ENCODE assay signal across 9 cellular contexts in genomic region chr7:3092468-3092867, GRCh38. TPM values are rescaled to one million over a fixed set of nuclear protein-coding genes. Genes with fewer than 3 reads are reported as not detected.
DNase-seq lines count a peak whose midpoint lies in the region; ATAC-seq, FAIRE-seq and TF ChIP-seq lines count a peak whose summit lies in the region.
"Had no signal": no experiment of that assay in that cellular context is flagged by ENCODE, and none has a peak within 500 bp of the region (broad histone marks: within the 10 kb centered on the region; RNA-seq: fewer than 3 reads in every experiment).

No MANE protein-coding gene starts in this region.

- peaks cover 24% of the 10 kb centered on the region for H3K36me3 Mint-ChIP-seq in glutamatergic neuron (ENCODE audit: unreplicated experiment)

- H3K27me3 Mint-ChIP-seq in glutamatergic neuron (ENCODE audit: unreplicated experiment): peaks cover 3% of the 10 kb centered on the region

- DNase-seq in Kasumi-1 (lab: John Stamatoyannopoulos, UW) (peak; percentile 57 to 58), activated T-helper 1 cell treated with Interleukin-2 at 50 U/mL for 16 hours (ENCODE audit: low read depth) (peak; percentile 41), psoas muscle (peak; percentile 29 to 59), NCI-H1105 (lab: John Stamatoyannopoulos, UW) (no peak), RCC 7860 (ENCODE audit: low spot score) (no peak), glutamatergic neuron (no peak)

- peak overlapping the region; percentile 81 for H3K27ac ChIP-seq in BLaER1
- no peak overlapping the region for H3K27ac ChIP-seq in psoas muscle

- H3K4me1 Mint-ChIP-seq in glutamatergic neuron (ENCODE audit: low read depth, unreplicated experiment): no peaks in the 10 kb centered on the region
- H3K4me1 Mint-ChIP-seq: nephron had no signal

- no peak for TF ChIP-seq CTCF in psoas muscle (IDR thresholded peaks at IDR 0.05)
- TF ChIP-seq CTCF in glutamatergic neuron (IDR thresholded peaks at IDR 0.05; ENCODE audit: partially characterized antibody, unreplicated experiment): no peak

- peaks cover 93% of the 10 kb centered on the region for H3K4me1 ChIP-seq in BLaER1
- H3K4me1 ChIP-seq in psoas muscle: no peaks in the 10 kb centered on the region

- H3K36me3 ChIP-seq in BLaER1 (peaks cover 4% of the 10 kb centered on the region; the same call in 1 of the 2 replicates), psoas muscle (ENCODE audit: insufficient read depth in 1 of 2, low read depth in 1 of 2) (no peaks in the 10 kb centered on the region)

- intact Hi-C loops in psoas muscle (cut with DNase I): no loop called here

- H3K9ac ChIP-seq in BLaER1: no peak overlapping the region

- peak overlapping the region; percentile 90 for H3K4me2 ChIP-seq in BLaER1

- ATAC-seq in GM21360 (IDR thresholded peaks at IDR 0.05; ENCODE audit: unreplicated experiment): peak; percentile 67
- no peak for ATAC-seq in psoas muscle

- FAIRE-seq in RCC 7860 (lab: Jason Lieb, UNC): no peak

- H4K20me1 ChIP-seq in BLaER1: no peaks in the 10 kb centered on the region

- peaks cover 7% of the 10 kb centered on the region for H3K9me3 Mint-ChIP-seq in glutamatergic neuron (ENCODE audit: unreplicated experiment)

- H3K9me3 ChIP-seq in BLaER1: peaks cover 12% of the 10 kb centered on the region
- H3K9me3 ChIP-seq in psoas muscle: no peaks in the 10 kb centered on the region

- no peak overlapping the region for H3K27ac Mint-ChIP-seq in glutamatergic neuron (ENCODE audit: unreplicated experiment)
- H3K27ac Mint-ChIP-seq: nephron had no signal

- no peak overlapping the region for H3K4me3 Mint-ChIP-seq in glutamatergic neuron (ENCODE audit: unreplicated experiment)
- H3K4me3 Mint-ChIP-seq: nephron had no signal

- H3K27me3 ChIP-seq in BLaER1 (no peaks in the 10 kb centered on the region), psoas muscle (ENCODE audit: insufficient read depth in 3 of 3, low read length in 2 of 3) (peaks cover 0 to 2% (median 0%) of the 10 kb centered on the region in 3 donors)

- H3K4me3 ChIP-seq in BLaER1 (no peak overlapping the region), psoas muscle (no peak overlapping the region)

- WGBS in psoas muscle, 3 donors: 36 to 40% (median 38%) methylated on average over 6 of the region's 6 CpGs

RNA-seq across cellular contexts. Expression of gene CARD11, which starts 48.8 kb away (rescaled TPM):
- total RNA-seq in psoas muscle (under 1 TPM; 0.39 to 0.84 (median 0.49) TPM), glutamatergic neuron (ENCODE audit: unreplicated experiment) (1.4 TPM)
- polyA plus RNA-seq in psoas muscle: under 1 TPM; 0.08 to 0.17 (median 0.08) TPM

Comparison
In these comparisons a context has a peak if more than half of its experiments do, and no peak if none do; other contexts are left out.
1. DNase-seq: peak in Kasumi-1 (2 of 2), activated T-helper 1 cell treated with Interleukin-2 at 50 U/mL for 16 hours (single experiment) and psoas muscle (2 of 2); none in NCI-H1105 (single experiment), RCC 7860 (single experiment) and glutamatergic neuron (single experiment).